Comparison of ENCODE assay signal across 25 cellular contexts in genomic region chr5:18765304-18765703, GRCh38.
A peak's percentile ranks its signal among the peaks of the same experiment; 100 is the strongest.
DNase-seq lines count a peak whose midpoint lies in the region; ATAC-seq, FAIRE-seq and TF ChIP-seq lines count a peak whose summit lies in the region.
"Had no signal": no experiment of that assay in that cellular context is flagged by ENCODE, and none has a peak within 500 bp of the region (broad histone marks: within the 10 kb centered on the region; RNA-seq: fewer than 3 reads in every experiment).

No MANE protein-coding gene starts in this region.

- TF ChIP-seq CTCF in A549 (IDR thresholded peaks at IDR 0.05) (no peak), IMR-90 (conservative IDR thresholded peaks at IDR 0.05; ENCODE audit: low read depth, low read length) (no peak)

- no peaks in the 10 kb centered on the region for H3K27me3 Mint-ChIP-seq in effector memory CD8-positive, alpha-beta T cell
- peaks cover 9% of the 10 kb centered on the region for H3K27me3 Mint-ChIP-seq in activated naive CD8-positive, alpha-beta T cell treated with anti-CD3 and anti-CD28 coated beads for 36 hours
- H3K27me3 Mint-ChIP-seq: CD8-positive, alpha-beta memory T cell had no signal

- no peaks in the 10 kb centered on the region for H3K9me3 Mint-ChIP-seq in effector memory CD8-positive, alpha-beta T cell
- no peaks in the 10 kb centered on the region for H3K9me3 Mint-ChIP-seq in activated naive CD8-positive, alpha-beta T cell treated with anti-CD3 and anti-CD28 coated beads for 36 hours
- H3K9me3 Mint-ChIP-seq: CD4-positive, CD25-positive, alpha-beta regulatory T cell; CD8-positive, alpha-beta memory T cell had no signal

- H3K4ac ChIP-seq in IMR-90 (ENCODE audit: low read depth, low read length) = no peak overlapping the region

- no peak overlapping the region for H2AFZ ChIP-seq in IMR-90 (replicated peaks; ENCODE audit: low read length, poor library complexity)

- no peak overlapping the region for H2BK15ac ChIP-seq in IMR-90 (ENCODE audit: low read depth, low read length)

- no peak overlapping the region for H3K4me2 ChIP-seq in A549
- no peak overlapping the region for H3K4me2 ChIP-seq in IMR-90 (ENCODE audit: low read depth, low read length)
- H3K4me2 ChIP-seq: BLaER1 had no signal

- no peak overlapping the region for H4K8ac ChIP-seq in IMR-90 (ENCODE audit: low read depth in 2 of 2, low read length in 2 of 2)

- no peak for TF ChIP-seq RAD21 in A549 (conservative IDR thresholded peaks at IDR 0.05 in 1 of 2, IDR thresholded peaks at IDR 0.05 in 1 of 2)
- TF ChIP-seq RAD21 in IMR-90 (IDR thresholded peaks at IDR 0.05; ENCODE audit: low read length) = no peak

- no peak for TF ChIP-seq EP300 in A549 (IDR thresholded peaks at IDR 0.05)

- no peak overlapping the region for H3K14ac ChIP-seq in IMR-90 (replicated peaks; ENCODE audit: low read depth, low read length)

- no peak overlapping the region for H2BK120ac ChIP-seq in IMR-90 (ENCODE audit: low read depth, low read length)

- BruUV-seq in IMR-90 (replicated peaks; lab: Mats Ljungman, UMichigan) = no TSS peak

- DNase-seq in A549 (ENCODE audit: low read depth in 1 of 2, low spot score in 1 of 2) (no peak), IMR-90 (no peak), A172 (ENCODE audit: low spot score) (no peak)
- DNase-seq in effector memory CD8-positive, alpha-beta T cell = no peak
- no peak for DNase-seq in activated naive CD8-positive, alpha-beta T cell treated with anti-CD3 and anti-CD28 coated beads for 36 hours
- DNase-seq: 8988T; ACHN; BE2C; C1 segment of cervical spinal cord; CD4-positive, alpha-beta memory T cell; CD4-positive, CD25-positive, alpha-beta regulatory T cell; CD8-positive, alpha-beta memory T cell; COR-L47; DMS 273 treated with DMSO at 0.1 percent for 48 hours; DMS153; DMS53; DMS79; DND-41; EL; GDM1 had no signal

- FAIRE-seq in A549 (lab: Jason Lieb, UNC) = no peak
- FAIRE-seq: GM12878, GM12892, GM18507 had no signal

- POLR2A ChIA-PET in A549 (lab: Yijun Ruan, JAX) = no interaction called here
- POLR2A ChIA-PET in IMR-90 (lab: Charles Lee; ENCODE audit: unreplicated experiment) = no interaction called here

- no peak overlapping the region for H3K9ac ChIP-seq in IMR-90 (ENCODE audit: low read depth, low read length)
- H3K9ac ChIP-seq: BLaER1 had no signal

- in situ Hi-C loops in IMR-90 (cut with MboI; ENCODE audit: low sequenced_read_pairs) = no loop called here

- intact Hi-C loops in IMR-90 (cut with micrococcal nuclease) = no loop called here

- H4K91ac ChIP-seq in IMR-90 (ENCODE audit: insufficient read depth, low read depth, low read length) = no peak overlapping the region

- H3K27ac ChIP-seq in A549 (no peak overlapping the region), IMR-90 (ENCODE audit: insufficient read depth, low read length) (no peak overlapping the region)
- H3K27ac ChIP-seq: BLaER1 had no signal

- no peaks in the 10 kb centered on the region for H3K9me3 ChIP-seq in A549
- no peaks in the 10 kb centered on the region for H3K9me3 ChIP-seq in IMR-90 (ENCODE audit: control insufficient read depth, insufficient read depth, low read length)
- H3K9me3 ChIP-seq: BE2C, BLaER1 had no signal

- no peak overlapping the region for H3K18ac ChIP-seq in IMR-90 (ENCODE audit: low read depth, low read length)

- no peak overlapping the region for H2BK20ac ChIP-seq in IMR-90 (ENCODE audit: low read depth, low read length)

- H3K36me3 Mint-ChIP-seq in effector memory CD8-positive, alpha-beta T cell (ENCODE audit: insufficient read depth) = no peaks in the 10 kb centered on the region
- no peaks in the 10 kb centered on the region for H3K36me3 Mint-ChIP-seq in activated naive CD8-positive, alpha-beta T cell treated with anti-CD3 and anti-CD28 coated beads for 36 hours
- H3K36me3 Mint-ChIP-seq: CD14-positive monocyte; CD4-positive, alpha-beta memory T cell; CD4-positive, CD25-positive, alpha-beta regulatory T cell; CD8-positive, alpha-beta memory T cell had no signal

- no peaks in the 10 kb centered on the region for H3K9me1 ChIP-seq in IMR-90 (ENCODE audit: insufficient read depth, low read length)

- no peak overlapping the region for H4K5ac ChIP-seq in IMR-90 (ENCODE audit: low read depth, low read length)

- no peaks in the 10 kb centered on the region for H3K36me3 ChIP-seq in IMR-90 (ENCODE audit: control insufficient read depth, insufficient read depth, low read length)
- H3K36me3 ChIP-seq: BE2C, BLaER1 had no signal

- H3K23ac ChIP-seq in IMR-90 (ENCODE audit: low read depth, low read length) = no peak overlapping the region

- H2AK9ac ChIP-seq in IMR-90 (replicated peaks; ENCODE audit: low read depth, low read length, poor library complexity) = no peak overlapping the region

- H3K4me3 ChIP-seq in A549 (no peak overlapping the region), IMR-90 (ENCODE audit: insufficient read depth, low read depth, low read length) (no peak overlapping the region)
- H3K4me3 ChIP-seq: BLaER1, GM12878 had no signal

- H3K56ac ChIP-seq in IMR-90 (ENCODE audit: extremely low read depth, insufficient read depth, low read length) = no peak overlapping the region

- WGBS in A549 (ENCODE audit: missing lambda C conversion rate) = 80% methylated on average over 2 of the region's 2 CpGs
- no CpG with 5 or more reads among the region's 2 CpGs for WGBS in IMR-90 (ENCODE audit: extremely low coverage in 2 of 2, insufficient read length in 1 of 2), 2 experiments

- CTCF ChIA-PET in A549 (lab: Yijun Ruan, JAX) = no interaction called here
- CTCF ChIA-PET in IMR-90 (lab: Yijun Ruan, JAX) = no interaction called here

- H3K4me1 ChIP-seq in A549 (0 out of 3 replicates have a peak, but pooled peaks cover 4% of the 10 kb centered on the region), IMR-90 (ENCODE audit: control insufficient read depth, insufficient read depth, low read length) (no peaks in the 10 kb centered on the region)
- H3K4me1 ChIP-seq: BE2C, BLaER1 had no signal

- H3K4me3 Mint-ChIP-seq in effector memory CD8-positive, alpha-beta T cell = no peak overlapping the region
- no peak overlapping the region for H3K4me3 Mint-ChIP-seq in activated naive CD8-positive, alpha-beta T cell treated with anti-CD3 and anti-CD28 coated beads for 36 hours
- H3K4me3 Mint-ChIP-seq: CD14-positive monocyte; CD4-positive, alpha-beta memory T cell; CD4-positive, CD25-positive, alpha-beta regulatory T cell; CD8-positive, alpha-beta memory T cell had no signal

- TF ChIP-seq POLR2A in A549 (IDR thresholded peaks at IDR 0.05; ENCODE audit: low read length) (no peak), IMR-90 (IDR thresholded peaks at IDR 0.05; ENCODE audit: low read depth, low read length) (no peak)

- H2AK5ac ChIP-seq in IMR-90 (ENCODE audit: low read depth, low read length) = no peak overlapping the region

- no peaks in the 10 kb centered on the region for H3K79me1 ChIP-seq in IMR-90 (ENCODE audit: low read depth in 1 of 2, low read length in 2 of 2)

- H3K27ac Mint-ChIP-seq in effector memory CD8-positive, alpha-beta T cell = no peak overlapping the region
- H3K27ac Mint-ChIP-seq in activated naive CD8-positive, alpha-beta T cell treated with anti-CD3 and anti-CD28 coated beads for 36 hours = no peak overlapping the region
- H3K27ac Mint-ChIP-seq: CD14-positive monocyte; CD4-positive, alpha-beta memory T cell; CD4-positive, CD25-positive, alpha-beta regulatory T cell; CD8-positive, alpha-beta memory T cell had no signal

- H3K4me1 Mint-ChIP-seq in effector memory CD8-positive, alpha-beta T cell (ENCODE audit: low read depth in 2 of 2) = peaks cover 2 to 4% of the 10 kb centered on the region in 2 donors
- peaks cover 3% of the 10 kb centered on the region for H3K4me1 Mint-ChIP-seq in activated naive CD8-positive, alpha-beta T cell treated with anti-CD3 and anti-CD28 coated beads for 36 hours

- dilution Hi-C loops in IMR-90 (cut with HindIII; ENCODE audit: low sequenced_read_pairs, unreplicated experiment) = no loop called here

- ATAC-seq in A549 (no peak), IMR-90 (ENCODE audit: low read depth) (no peak)
- peak; percentile 29 for ATAC-seq in effector memory CD8-positive, alpha-beta T cell (replicated peaks)
- ATAC-seq: GM12878 had no signal

- no peaks in the 10 kb centered on the region for H4K20me1 ChIP-seq in IMR-90 (ENCODE audit: insufficient read depth, low read length)
- H4K20me1 ChIP-seq: BLaER1 had no signal

- H2BK5ac ChIP-seq in IMR-90 (ENCODE audit: low read depth, low read length, poor library complexity, severe bottlenecking) = no peak overlapping the region

- H3K27me3 ChIP-seq in IMR-90 (ENCODE audit: control insufficient read depth, insufficient read depth, low read length) = no peaks in the 10 kb centered on the region
- H3K27me3 ChIP-seq: BE2C, BLaER1 had no signal

TF ChIP-seq in A549, 52 proteins besides CTCF, POLR2A, EP300 and RAD21:
- TF ChIP-seq EHF (CRISPR knock-in tag; IDR thresholded peaks at IDR 0.05) = no peak
- no peak for TF ChIP-seq SREBF2 (IDR thresholded peaks at IDR 0.05)
- TF ChIP-seq HEYL (CRISPR knock-in tag; IDR thresholded peaks at IDR 0.05) = no peak
- TF ChIP-seq MAFK (IDR thresholded peaks at IDR 0.05; ENCODE audit: partially characterized antibody) = peak; percentile 66

TF ChIP-seq in IMR-90, 13 proteins besides CTCF, POLR2A, EP300 and RAD21:
- TF ChIP-seq MAZ (IDR thresholded peaks at IDR 0.05; ENCODE audit: borderline replicate concordance, low read depth, low read length) (no peak), MAFK (IDR thresholded peaks at IDR 0.05; ENCODE audit: low read depth, low read length) (peak; percentile 57)
